1 cellular context compared by ENCODE assay signal in the genomic region with DNA sequence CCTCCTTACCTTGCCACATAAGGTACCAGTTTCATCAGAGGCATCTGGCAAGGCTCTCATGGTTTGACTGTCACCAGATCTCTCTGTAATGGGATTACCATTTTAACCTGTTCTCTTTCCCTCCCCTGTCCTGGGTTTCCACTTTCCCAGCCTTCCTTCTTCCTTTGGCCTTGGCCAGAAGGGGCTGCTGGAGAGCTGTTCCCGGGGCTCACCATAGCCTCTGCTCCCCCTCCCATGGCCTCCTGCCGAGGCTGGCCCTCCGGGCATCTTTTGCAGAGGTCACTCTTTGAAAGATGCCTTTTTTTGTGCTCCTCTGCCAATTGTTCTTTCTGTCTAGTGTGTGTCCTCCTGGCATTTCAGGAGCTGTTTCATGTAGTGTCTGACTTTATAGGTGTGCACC.
TF ChIP-seq lines count a peak whose summit lies in the region.

No MANE protein-coding gene starts in this region.

TF ChIP-seq in K562, 482 proteins besides CTCF, POLR2A, EP300 and RAD21 (continued from another document):
- TF ChIP-seq RAD51 (IDR thresholded peaks at IDR 0.05; ENCODE audit: borderline replicate concordance, low read depth), result no peak
- no peak for TF ChIP-seq TAL1 (IDR thresholded peaks at IDR 0.05)
- TF ChIP-seq ZNF239 (CRISPR knock-in tag; IDR thresholded peaks at IDR 0.05), result no peak
- no peak for TF ChIP-seq KDM4B (IDR thresholded peaks at IDR 0.05; ENCODE audit: borderline replicate concordance in 2 of 2, low read depth in 1 of 2)
- no peak for TF ChIP-seq HNRNPK (IDR thresholded peaks at IDR 0.05; ENCODE audit: low read depth, low read length, poor library complexity, severe bottlenecking)
- TF ChIP-seq TFAP4 (CRISPR knock-in tag; IDR thresholded peaks at IDR 0.05; ENCODE audit: borderline replicate concordance), result no peak
